ENCODE assay signal across 9 cellular contexts in the genomic region with DNA sequence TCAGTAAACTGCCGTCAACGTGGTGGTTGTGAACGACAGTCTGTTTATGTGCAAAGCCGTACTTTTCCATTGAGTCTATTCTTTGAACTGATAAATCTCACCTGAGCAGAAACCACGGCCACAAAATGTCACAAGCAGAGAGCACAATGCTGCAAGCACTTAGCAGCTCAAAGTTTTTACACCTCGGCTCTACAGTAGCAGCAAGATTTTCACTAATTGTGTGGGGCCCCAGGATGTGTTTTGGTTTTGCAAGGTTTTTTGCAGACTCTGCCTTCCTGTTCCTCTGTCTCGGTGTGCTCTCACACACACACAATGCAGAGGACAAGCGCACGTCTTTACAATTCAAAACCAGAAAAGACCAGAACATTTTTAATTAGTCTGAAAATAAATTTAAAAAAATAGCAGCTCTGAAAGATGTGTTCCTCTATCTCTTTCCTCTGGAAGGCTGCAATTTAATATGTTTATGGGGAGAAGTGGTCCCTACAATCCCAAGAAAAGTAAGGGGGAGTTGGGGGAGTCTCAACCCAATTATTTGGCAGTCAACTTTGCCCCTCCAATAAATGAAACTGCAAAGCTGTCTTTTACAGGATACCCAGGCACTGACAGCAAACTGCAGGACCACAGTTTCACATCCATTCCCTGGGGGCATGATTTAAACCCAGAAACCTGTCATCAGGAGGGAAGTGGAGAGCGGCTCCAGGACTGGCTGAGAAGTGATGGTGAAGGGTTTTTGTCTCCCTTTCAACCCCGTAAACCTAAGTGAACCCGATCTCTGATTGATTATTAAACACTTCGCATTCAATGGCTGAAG.
DNase-seq lines count a peak whose midpoint lies in the region; ATAC-seq and TF ChIP-seq lines count a peak whose summit lies in the region.
"Had no signal": no experiment of that assay in that cellular context is flagged by ENCODE, and none has a peak within 500 bp of the region (broad histone marks: within the 10 kb centered on the region; RNA-seq: fewer than 3 reads in every experiment).

No MANE protein-coding gene starts in this region.

- H3K4me3 ChIP-seq in CD4-positive, alpha-beta memory T cell (ENCODE audit: low read length in 2 of 2) = peak overlapping the region; percentile 25 to 33
- H3K4me3 ChIP-seq: cardiac muscle cell had no signal

- intact Hi-C loops in CD4-positive, alpha-beta memory T cell (cut with micrococcal nuclease) = loop anchor here (1.0 to 2.0 kb wide), 2 partner anchors 12 to 40 kb away; no protein-coding TSS in a partner anchor
- intact Hi-C loops in natural killer cell (cut with micrococcal nuclease) = loop anchor here (1.0 to 5.0 kb wide), 2 partner anchors 227 to 454 kb away; no protein-coding TSS in a partner anchor

- no peaks in the 10 kb centered on the region for H3K27me3 ChIP-seq in CD4-positive, alpha-beta memory T cell (ENCODE audit: insufficient read depth, low read length)
- H3K27me3 ChIP-seq: cardiac muscle cell had no signal

- H3K4me1 Mint-ChIP-seq in CD4-positive, alpha-beta memory T cell = peaks cover 51 to 85% (median 66%) of the 10 kb centered on the region in 4 donors
- peaks cover 68 to 81% of the 10 kb centered on the region in 2 donors for H3K4me1 Mint-ChIP-seq in natural killer cell

- no peaks in the 10 kb centered on the region for H3K27me3 Mint-ChIP-seq in CD4-positive, alpha-beta memory T cell
- no peaks in the 10 kb centered on the region for H3K27me3 Mint-ChIP-seq in natural killer cell (ENCODE audit: low read depth in 2 of 2)

- peak overlapping the region; percentile 73 to 92 (median 86) for H3K27ac Mint-ChIP-seq in CD4-positive, alpha-beta memory T cell
- H3K27ac Mint-ChIP-seq in natural killer cell = peak overlapping the region; percentile 97 to 99

- peaks cover 63% of the 10 kb centered on the region for H3K4me1 ChIP-seq in CD4-positive, alpha-beta memory T cell (ENCODE audit: insufficient read depth, low read length)

- POLR2A ChIA-PET in CD4-positive, alpha-beta memory T cell (lab: Charles Lee; ENCODE audit: partially characterized antibody) = interaction anchor here (0.7 to 1.6 kb wide), 17 partner anchors 9 to 848 kb away, joined by 3 to 12 read pairs (median 4); a partner anchor contains a TSS

- TF ChIP-seq CTCF in natural killer cell (IDR thresholded peaks at IDR 0.05) (no peak), GM10266 (IDR thresholded peaks at IDR 0.05; ENCODE audit: control insufficient read depth, insufficient read depth, low read depth, missing control alignments) (no peak)

- no peaks in the 10 kb centered on the region for H3K9me3 ChIP-seq in CD4-positive, alpha-beta memory T cell (ENCODE audit: control insufficient read depth in 1 of 2, low read length in 2 of 2)

- peaks cover 0 to 4% (median 0%) of the 10 kb centered on the region in 8 donors for H3K9me3 Mint-ChIP-seq in CD4-positive, alpha-beta memory T cell
- no peaks in the 10 kb centered on the region for H3K9me3 Mint-ChIP-seq in natural killer cell

- H3K4me3 Mint-ChIP-seq in CD4-positive, alpha-beta memory T cell = peak overlapping the region; percentile 57 to 83 (median 75)
- H3K4me3 Mint-ChIP-seq in natural killer cell = peak overlapping the region; percentile 85

- peak; percentile 63 for ATAC-seq in GM19467 (IDR thresholded peaks at IDR 0.05; ENCODE audit: unreplicated experiment)
- peak; percentile 72 for ATAC-seq in HG03565 (IDR thresholded peaks at IDR 0.05; ENCODE audit: unreplicated experiment)
- ATAC-seq in natural killer cell = peak; percentile 77 to 95 (median 86)

- no peaks in the 10 kb centered on the region for H3K36me3 ChIP-seq in CD4-positive, alpha-beta memory T cell (ENCODE audit: insufficient read depth, low read length)
- H3K36me3 ChIP-seq: cardiac muscle cell had no signal

- peak; percentile 68 to 79 (median 74) for DNase-seq in CD4-positive, alpha-beta memory T cell
- DNase-seq in activated T-cell treated with anti-CD3 and anti-CD28 coated beads for 4 hours (peak; percentile 23), natural killer cell (peak; percentile 54), NCI-H2029 treated with DMSO at 0.1 percent for 48 hours (lab: John Stamatoyannopoulos, UW) (no peak), GM10266 (ENCODE audit: extremely low spot score) (no peak), NCI-H345 (lab: John Stamatoyannopoulos, UW) (no peak)

- CTCF ChIA-PET in CD4-positive, alpha-beta memory T cell (lab: Charles Lee; ENCODE audit: partially characterized antibody) = interaction anchor here (0.8 to 1.5 kb wide), 6 partner anchors 10 to 565 kb away, joined by 3 to 4 read pairs (median 4); a partner anchor contains a TSS

- no peaks in the 10 kb centered on the region for H3K36me3 Mint-ChIP-seq in CD4-positive, alpha-beta memory T cell
- no peaks in the 10 kb centered on the region for H3K36me3 Mint-ChIP-seq in natural killer cell

- H3K27ac ChIP-seq in CD4-positive, alpha-beta memory T cell (ENCODE audit: low read depth, low read length) = peak overlapping the region; percentile 45
- H3K27ac ChIP-seq: cardiac muscle cell had no signal

Comparison
In these comparisons a context has a peak if more than half of its experiments do, and no peak if none do; other contexts are left out.
1. DNase-seq: peak in CD4-positive, alpha-beta memory T cell (5 of 5), activated T-cell treated with anti-CD3 and anti-CD28 coated beads for 4 hours (single experiment) and natural killer cell (single experiment); none in NCI-H2029 treated with DMSO at 0.1 percent for 48 hours (single experiment), GM10266 (single experiment) and NCI-H345 (single experiment).
2. Peak in every context shown above with its lines, with median percentiles within 50 percentile points of each other: ATAC-seq.